25 cellular contexts compared by ENCODE assay signal in the genomic region with DNA sequence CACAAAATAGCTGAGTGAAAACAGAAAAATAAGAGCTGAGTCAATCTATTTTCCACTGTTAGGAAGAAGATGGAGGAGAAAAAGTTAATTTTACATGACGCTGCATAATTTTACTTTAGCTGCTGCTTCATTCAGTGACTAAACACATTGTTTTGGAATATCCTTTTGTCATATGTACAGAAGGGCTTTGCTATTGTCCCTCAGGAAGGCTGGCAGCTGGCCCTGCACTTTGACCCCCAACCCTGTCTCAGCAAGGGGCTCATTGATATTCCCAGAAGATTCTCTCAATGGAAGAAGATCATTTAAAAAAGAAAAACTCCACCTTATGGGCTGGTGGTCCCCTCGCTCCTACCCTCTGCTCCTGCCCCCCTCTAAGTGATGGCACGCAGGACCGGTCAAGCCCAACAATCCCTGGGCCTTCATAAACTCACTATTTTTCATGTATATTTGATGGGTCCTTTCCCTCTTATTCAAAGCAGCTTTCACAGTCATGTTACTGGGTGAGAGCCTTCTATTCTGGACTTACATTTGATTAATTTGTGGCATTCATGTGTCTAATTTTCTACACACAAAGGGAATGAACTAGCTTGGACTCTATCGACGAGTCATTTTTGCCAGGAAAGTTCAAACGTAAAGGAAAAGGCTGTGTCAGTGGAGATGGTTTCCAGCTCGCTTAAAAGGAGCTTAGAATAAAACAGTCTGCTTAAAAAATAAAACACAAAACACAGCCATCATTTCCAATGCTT.
A peak's percentile ranks its signal among the peaks of the same experiment; 100 is the strongest.
DNase-seq lines count a peak whose midpoint lies in the region; ATAC-seq and TF ChIP-seq lines count a peak whose summit lies in the region.
"Had no signal": no experiment of that assay in that cellular context is flagged by ENCODE, and none has a peak within 500 bp of the region (broad histone marks: within the 10 kb centered on the region; RNA-seq: fewer than 3 reads in every experiment).

No MANE protein-coding gene starts in this region.

- H3K4me3 Mint-ChIP-seq in chondrocyte (ENCODE audit: unreplicated experiment) = no peak overlapping the region
- H3K4me3 Mint-ChIP-seq in CD8-positive, alpha-beta T cell = no peak overlapping the region
- H3K4me3 Mint-ChIP-seq: activated CD4-positive, alpha-beta T cell treated with anti-CD3 and anti-CD28 coated beads, Interleukin-2, amount 10 ng/mL, durations not matched to agents 24 days and 14 days; naive thymus-derived CD4-positive, alpha-beta T cell had no signal

- CTCF ChIA-PET in CD8-positive, alpha-beta T cell (lab: Charles Lee) = no interaction called here

- TF ChIP-seq EP300 in stomach (IDR thresholded peaks at IDR 0.05) = no peak

- WGBS in stomach, 5 donors = 67 to 79% (median 78%) methylated on average over 8 of the region's 8 CpGs

- H3K27ac ChIP-seq in iPS-20b (ENCODE audit: low read length) (no peak overlapping the region), thoracic aorta (peak overlapping the region; percentile 24 to 39), stomach (no peak overlapping the region)
- H3K27ac ChIP-seq in CD8-positive, alpha-beta T cell (ENCODE audit: low read depth, low read length) = no peak overlapping the region
- H3K27ac ChIP-seq: esophagus muscularis mucosa, prostate gland, RWPE1, skin epidermis, uterus had no signal

- H3K4me3 ChIP-seq in iPS-20b (ENCODE audit: low read length) (peak overlapping the region; percentile 39; the same call in 1 of the 2 replicates), thoracic aorta (peak overlapping the region; percentile 22), stomach (no peak overlapping the region)
- H3K4me3 ChIP-seq in CD8-positive, alpha-beta T cell (ENCODE audit: low read depth, low read length) = no peak overlapping the region
- H3K4me3 ChIP-seq: esophagus muscularis mucosa, prostate gland, skin epidermis, uterus had no signal

- intact Hi-C loops in Right ventricle myocardium inferior (cut with DNase I) = no loop called here
- intact Hi-C loops in left ventricle myocardium superior (cut with micrococcal nuclease) = no loop called here
- intact Hi-C loops in stomach (cut with DNase I; ENCODE audit: low total_unique reads) = no loop called here
- intact Hi-C loops in CD8-positive, alpha-beta T cell (cut with DNase I, micrococcal nuclease) = no loop called here

- H3K9ac ChIP-seq in iPS-20b (ENCODE audit: low read depth, low read length) = peak overlapping the region; percentile 46; the same call in 1 of the 2 replicates

- POLR2A ChIA-PET in CD8-positive, alpha-beta T cell (lab: Charles Lee) = no interaction called here

- H3K27me3 ChIP-seq in iPS-20b (ENCODE audit: insufficient read depth, low read length) (no peaks in the 10 kb centered on the region), thoracic aorta (replicated peaks; ENCODE audit: insufficient read depth) (no peaks in the 10 kb centered on the region), stomach (no peaks in the 10 kb centered on the region)
- H3K27me3 ChIP-seq in CD8-positive, alpha-beta T cell (ENCODE audit: insufficient read depth, low read length) = no peaks in the 10 kb centered on the region
- H3K27me3 ChIP-seq: uterus had no signal

- H3K9me3 ChIP-seq in iPS-20b (ENCODE audit: insufficient read depth, low read depth, low read length) = no peaks in the 10 kb centered on the region
- no peaks in the 10 kb centered on the region for H3K9me3 ChIP-seq in thoracic aorta
- H3K9me3 ChIP-seq in stomach = no peaks in the 10 kb centered on the region
- no peaks in the 10 kb centered on the region for H3K9me3 ChIP-seq in CD8-positive, alpha-beta T cell (ENCODE audit: low read length)
- H3K9me3 ChIP-seq: esophagus muscularis mucosa, prostate gland, uterus had no signal

- TF ChIP-seq POLR2A in stomach (IDR thresholded peaks at IDR 0.05) = no peak

- no peaks in the 10 kb centered on the region for H3K27me3 Mint-ChIP-seq in chondrocyte (ENCODE audit: low read depth)
- peaks cover 2% of the 10 kb centered on the region for H3K27me3 Mint-ChIP-seq in CD8-positive, alpha-beta T cell (ENCODE audit: low read depth)

- peak; percentile 48 for DNase-seq in Right ventricle myocardium inferior (ENCODE audit: missing footprints)
- no peak for DNase-seq in left ventricle myocardium superior
- no peak for DNase-seq in chondrocyte (ENCODE audit: low spot score)
- no peak for DNase-seq in thoracic aorta (ENCODE audit: low spot score)
- no peak for DNase-seq in stomach
- DNase-seq in CD8-positive, alpha-beta T cell = no peak
- DNase-seq: activated CD4-positive, alpha-beta T cell treated with anti-CD3 and anti-CD28 coated beads, Interleukin-2, amount 10 ng/mL, durations not matched to agents 24 days and 14 days; activated CD8-positive, alpha-beta memory T cell treated with anti-CD3 and anti-CD28 coated beads, Interleukin-2, amount 50 U/mL, for 4 hours; activated effector memory CD4-positive, alpha-beta T cell treated with anti-CD3 and anti-CD28 coated beads, Interleukin-2, amount 50 U/mL, for 16 hours; C1 segment of cervical spinal cord; effector CD4-positive, alpha-beta T cell; GF-D8; islet precursor cell; KBM-7; naive thymus-derived CD4-positive, alpha-beta T cell; NCI-H510A; stimulated activated CD4-positive, alpha-beta T cell treated with anti-CD3 and anti-CD28 coated beads, Interleukin-2, amount 100 ng/mL, for 48 hours; SW 1271; uterus had no signal

- H3K9me3 Mint-ChIP-seq in chondrocyte (ENCODE audit: low read depth) = no peaks in the 10 kb centered on the region
- no peaks in the 10 kb centered on the region for H3K9me3 Mint-ChIP-seq in CD8-positive, alpha-beta T cell
- H3K9me3 Mint-ChIP-seq: activated CD4-positive, alpha-beta T cell treated with anti-CD3 and anti-CD28 coated beads, Interleukin-2, amount 10 ng/mL, durations not matched to agents 24 days and 14 days; naive thymus-derived CD4-positive, alpha-beta T cell had no signal

- no peak for TF ChIP-seq CTCF in chondrocyte (IDR thresholded peaks at IDR 0.05)
- TF ChIP-seq CTCF in thoracic aorta (IDR thresholded peaks at IDR 0.05) = no peak
- no peak for TF ChIP-seq CTCF in stomach (IDR thresholded peaks at IDR 0.05)
- TF ChIP-seq CTCF in CD8-positive, alpha-beta T cell (IDR thresholded peaks at IDR 0.05) = no peak

- peaks cover 63% of the 10 kb centered on the region for H3K4me1 Mint-ChIP-seq in chondrocyte (ENCODE audit: low read depth)
- peaks cover 6% of the 10 kb centered on the region for H3K4me1 Mint-ChIP-seq in CD8-positive, alpha-beta T cell (ENCODE audit: low read depth)

- no peaks in the 10 kb centered on the region for H3K36me3 Mint-ChIP-seq in chondrocyte (ENCODE audit: low read depth)
- H3K36me3 Mint-ChIP-seq in CD8-positive, alpha-beta T cell = no peaks in the 10 kb centered on the region
- H3K36me3 Mint-ChIP-seq: naive thymus-derived CD4-positive, alpha-beta T cell had no signal

- peak overlapping the region; percentile 62 for H3K27ac Mint-ChIP-seq in chondrocyte (ENCODE audit: unreplicated experiment)
- H3K27ac Mint-ChIP-seq in CD8-positive, alpha-beta T cell = no peak overlapping the region
- H3K27ac Mint-ChIP-seq: activated CD4-positive, alpha-beta T cell treated with anti-CD3 and anti-CD28 coated beads, Interleukin-2, amount 10 ng/mL, durations not matched to agents 24 days and 14 days; naive thymus-derived CD4-positive, alpha-beta T cell had no signal

- ATAC-seq in Right ventricle myocardium inferior (no peak), left ventricle myocardium superior (no peak), thoracic aorta (ENCODE audit: insufficient number of reproducible peaks, low FRiP score, low read depth) (no peak), GM21526 (IDR thresholded peaks at IDR 0.05; ENCODE audit: low FRiP score, unreplicated experiment) (no peak)
- ATAC-seq in CD8-positive, alpha-beta T cell = no peak
- ATAC-seq: naive thymus-derived CD4-positive, alpha-beta T cell had no signal

- peaks cover 57% of the 10 kb centered on the region for H3K4me1 ChIP-seq in iPS-20b (ENCODE audit: insufficient read depth, low read length)
- peaks cover 14 to 66% of the 10 kb centered on the region in 2 donors for H3K4me1 ChIP-seq in thoracic aorta (ENCODE audit: control insufficient read depth in 1 of 2, low read depth in 2 of 2)
- peaks cover 6 to 38% (median 21%) of the 10 kb centered on the region in 4 donors for H3K4me1 ChIP-seq in stomach
- no peaks in the 10 kb centered on the region for H3K4me1 ChIP-seq in CD8-positive, alpha-beta T cell (ENCODE audit: insufficient read depth, low read length)
- H3K4me1 ChIP-seq: prostate gland, uterus had no signal

- H3K36me3 ChIP-seq in iPS-20b (ENCODE audit: insufficient read depth, low read depth, low read length) (no peaks in the 10 kb centered on the region), thoracic aorta (no peaks in the 10 kb centered on the region), stomach (no peaks in the 10 kb centered on the region)
- no peaks in the 10 kb centered on the region for H3K36me3 ChIP-seq in CD8-positive, alpha-beta T cell (ENCODE audit: insufficient read depth, low read length)
- H3K36me3 ChIP-seq: esophagus muscularis mucosa, prostate gland, uterus had no signal

Comparison
In these comparisons a context has a peak if more than half of its experiments do, and no peak if none do; other contexts are left out.
1. H3K27ac ChIP-seq: peak in thoracic aorta (2 of 2); none in iPS-20b (single experiment), stomach (0 of 5) and CD8-positive, alpha-beta T cell (single experiment).
2. H3K4me3 ChIP-seq: peak in iPS-20b (single experiment) and thoracic aorta (single experiment); none in stomach (0 of 4) and CD8-positive, alpha-beta T cell (single experiment).